ENCODE assay signal across 8 cellular contexts in the genomic region with DNA sequence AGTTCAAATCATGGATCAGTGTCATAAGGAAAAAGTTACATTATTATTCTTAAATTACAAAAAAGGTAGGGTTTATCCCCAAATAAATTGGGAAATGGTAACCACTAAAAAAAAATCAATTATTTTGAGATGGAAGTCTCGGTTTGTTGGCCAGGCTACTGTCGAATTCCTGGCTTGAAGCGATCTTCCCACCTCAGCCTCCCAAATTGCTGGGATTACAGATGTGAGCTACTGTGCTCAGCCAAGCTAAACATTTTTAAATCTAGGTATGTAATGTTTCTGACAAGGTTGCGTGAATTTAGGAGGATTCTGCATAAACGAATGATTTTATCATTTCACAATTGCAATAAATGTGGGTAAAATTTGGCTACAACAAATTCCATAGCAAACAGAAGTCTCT. TPM values are rescaled to one million over a fixed set of nuclear protein-coding genes. Genes with fewer than 3 reads are reported as not detected.
A peak's percentile ranks its signal among the peaks of the same experiment; 100 is the strongest.
DNase-seq lines count a peak whose midpoint lies in the region; ATAC-seq, FAIRE-seq and TF ChIP-seq lines count a peak whose summit lies in the region.

No MANE protein-coding gene starts in this region.

- H3K4me1 Mint-ChIP-seq in activated T-cell treated with anti-CD3 and anti-CD28 coated beads, Interleukin-2, amount 50 U/mL, for 24 hours (ENCODE audit: low read depth): peaks cover 55% of the 10 kb centered on the region
- peaks cover 33% of the 10 kb centered on the region for H3K4me1 Mint-ChIP-seq in T-helper 17 cell

- H3K27ac ChIP-seq in smooth muscle cell (ENCODE audit: low read depth) (no peak overlapping the region), small intestine (ENCODE audit: low read depth in 1 of 2, low read length in 1 of 2) (no peak overlapping the region)

- H3F3A ChIP-seq in smooth muscle cell (ENCODE audit: low read depth): no peaks in the 10 kb centered on the region

- H4K20me1 ChIP-seq in smooth muscle cell (ENCODE audit: low read depth): peaks cover 48% of the 10 kb centered on the region

- peaks cover 26% of the 10 kb centered on the region for H3K4me1 ChIP-seq in smooth muscle cell (ENCODE audit: low read depth)
- H3K4me1 ChIP-seq in small intestine (ENCODE audit: control insufficient read depth in 2 of 2, insufficient read depth in 1 of 2, low read depth in 1 of 2, low read length in 1 of 2): peaks cover 0 to 5% of the 10 kb centered on the region in 2 donors

- H3K9me3 ChIP-seq in T-helper 17 cell (ENCODE audit: control insufficient read depth, low read length, poor library complexity, severe bottlenecking): no peaks in the 10 kb centered on the region
- H3K9me3 ChIP-seq in smooth muscle cell (replicated peaks; ENCODE audit: low read depth): no peaks in the 10 kb centered on the region
- H3K9me3 ChIP-seq in small intestine (ENCODE audit: control insufficient read depth, low read depth): no peaks in the 10 kb centered on the region

- DNase-seq in activated T-cell treated with anti-CD3 and anti-CD28 coated beads, Interleukin-2, amount 50 U/mL, for 24 hours: no peak
- DNase-seq in activated T-cell treated with anti-CD3 and anti-CD28 coated beads, Interleukin-2, amount 50 U/mL, for 1 hour: no peak
- DNase-seq in T-helper 17 cell (no peak), fibroblast of villous mesenchyme (ENCODE audit: low read depth) (no peak), smooth muscle cell (lab: John Stamatoyannopoulos, UW; ENCODE audit: unreplicated experiment) (no peak), medulla oblongata (ENCODE audit: extremely low spot score) (no peak), small intestine (no peak)

- no peak overlapping the region for H3K27ac Mint-ChIP-seq in activated T-cell treated with anti-CD3 and anti-CD28 coated beads, Interleukin-2, amount 50 U/mL, for 24 hours
- peak overlapping the region; percentile 97 for H3K27ac Mint-ChIP-seq in T-helper 17 cell

- peak overlapping the region; percentile 95 for H3K4me3 Mint-ChIP-seq in activated T-cell treated with anti-CD3 and anti-CD28 coated beads, Interleukin-2, amount 50 U/mL, for 24 hours
- peak overlapping the region; percentile 98 for H3K4me3 Mint-ChIP-seq in T-helper 17 cell

- TF ChIP-seq CTCF in fibroblast of villous mesenchyme (IDR thresholded peaks at IDR 0.05; ENCODE audit: insufficient read depth, low read depth, low read length): no peak
- no peak for TF ChIP-seq CTCF in smooth muscle cell (IDR thresholded peaks at IDR 0.05; ENCODE audit: borderline replicate concordance, insufficient read depth, poor library complexity, severe bottlenecking)

- no peaks in the 10 kb centered on the region for H3K27me3 Mint-ChIP-seq in activated T-cell treated with anti-CD3 and anti-CD28 coated beads, Interleukin-2, amount 50 U/mL, for 24 hours
- no peaks in the 10 kb centered on the region for H3K27me3 Mint-ChIP-seq in T-helper 17 cell

- peaks cover 65% of the 10 kb centered on the region for H3K79me2 ChIP-seq in smooth muscle cell (ENCODE audit: low read depth)

- no peaks in the 10 kb centered on the region for H3K27me3 ChIP-seq in smooth muscle cell (ENCODE audit: low read depth)
- no peaks in the 10 kb centered on the region for H3K27me3 ChIP-seq in small intestine (ENCODE audit: control insufficient read depth in 2 of 2, insufficient read depth in 2 of 2, low read length in 2 of 2)

- H3K36me3 Mint-ChIP-seq in activated T-cell treated with anti-CD3 and anti-CD28 coated beads, Interleukin-2, amount 50 U/mL, for 24 hours (ENCODE audit: low read depth): peaks cover 32% of the 10 kb centered on the region
- H3K36me3 Mint-ChIP-seq in T-helper 17 cell (ENCODE audit: low read depth): no peaks in the 10 kb centered on the region

- H3K4me3 ChIP-seq in fibroblast of villous mesenchyme (ENCODE audit: low read depth, low read length) (peak overlapping the region; percentile 98), smooth muscle cell (peak overlapping the region; percentile 92), small intestine (ENCODE audit: low read depth in 1 of 2, low read length in 2 of 2) (no peak overlapping the region)

- WGBS in smooth muscle cell (ENCODE audit: low lambda C conversion rate): 30% methylated on average over 5 of the region's 5 CpGs
- 46 to 59% (median 49%) methylated on average over 5 of the region's 5 CpGs for WGBS in small intestine, 3 donors

- H3K9me3 Mint-ChIP-seq in activated T-cell treated with anti-CD3 and anti-CD28 coated beads, Interleukin-2, amount 50 U/mL, for 24 hours: no peaks in the 10 kb centered on the region

- no peak overlapping the region for H2AFZ ChIP-seq in smooth muscle cell (ENCODE audit: low read depth)

- H3K9ac ChIP-seq in smooth muscle cell (ENCODE audit: low read depth): no peak overlapping the region

- H3K36me3 ChIP-seq in smooth muscle cell (ENCODE audit: low read depth) (no peaks in the 10 kb centered on the region), small intestine (ENCODE audit: control insufficient read depth in 2 of 2, insufficient read depth in 2 of 2, low read length in 2 of 2) (no peaks in the 10 kb centered on the region)

- FAIRE-seq in small intestine (lab: Jason Lieb, UNC): no peak

- ATAC-seq in T-helper 17 cell (no peak), GM18909 (IDR thresholded peaks at IDR 0.05; ENCODE audit: poor library complexity, unreplicated experiment) (no peak)

- peak overlapping the region; percentile 94 for H3K4me2 ChIP-seq in smooth muscle cell

RNA-seq across cellular contexts. Expression of gene NAA16, which starts 2.0 kb away (rescaled TPM):
- total RNA-seq in T-helper 17 cell: 10 to 100 TPM; 38.3 to 41.5 TPM
- total RNA-seq in fibroblast of villous mesenchyme: 14.8 and 24.2 TPM in 2 replicates
- 21.8 TPM in 2 replicates for total RNA-seq in smooth muscle cell
- polyA plus RNA-seq in smooth muscle cell: 4.6 and 6.9 TPM in 2 replicates
- 1 to 10 TPM; 5.1 to 7.2 (median 5.7) TPM for polyA plus RNA-seq in small intestine

RNA-seq across cellular contexts. Expression of gene MTRF1, which starts 49.7 kb away (rescaled TPM):
- total RNA-seq in T-helper 17 cell (10 to 100 TPM; 13.8 to 17.7 TPM), fibroblast of villous mesenchyme (11.0 and 16.4 TPM in 2 replicates), smooth muscle cell (4.7 and 9.8 TPM in 2 replicates)
- polyA plus RNA-seq in smooth muscle cell (6.5 and 7.2 TPM in 2 replicates), small intestine (10 to 100 TPM in 2 of 3 donors, 1 to 10 TPM in 1; 10.0 to 13.2 (median 11.9) TPM)

Comparison
In these comparisons a context has a peak if more than half of its experiments do, and no peak if none do; other contexts are left out.
1. H3K4me3 ChIP-seq: peak in fibroblast of villous mesenchyme (single experiment) and smooth muscle cell (single experiment); none in small intestine (0 of 2).